15 cellular contexts compared by ENCODE assay signal in genomic region chr2:36480596-36480995, GRCh38.
"Had no signal": no experiment of that assay in that cellular context is flagged by ENCODE, and none has a peak within 500 bp of the region (broad histone marks: within the 10 kb centered on the region; RNA-seq: fewer than 3 reads in every experiment).

No MANE protein-coding gene starts in this region.

- H3K36me3 ChIP-seq: ovary had no signal

- DNase-seq: activated CD4-positive, alpha-beta T cell treated with anti-CD3 and anti-CD28 coated beads, Interleukin-2, amount 50 U/mL, for 48 hours; activated CD4-positive, CD25-positive, alpha-beta regulatory T cell treated with anti-CD3 and anti-CD28 coated beads, Interleukin-2, amount 50 U/mL, for 72 hours; activated CD8-positive, alpha-beta memory T cell treated with anti-CD3 and anti-CD28 coated beads, Interleukin-2, amount 10 ng/mL, durations not matched to agents 7 days and 5 days; activated T-cell treated with anti-CD3 and anti-CD28 coated beads, Interleukin-2, amount 50 U/mL, for 4 hours; aorta; endodermal cell; foreskin melanocyte; head of caudate nucleus; left colon; ovary; SW 1271 had no signal

- H3K27ac ChIP-seq: ovary, skin epidermis had no signal

- H3K27me3 Mint-ChIP-seq: activated CD8-positive, alpha-beta memory T cell treated with anti-CD3 and anti-CD28 coated beads, Interleukin-2, amount 10 ng/mL, durations not matched to agents 7 days and 5 days had no signal

- H3K27me3 ChIP-seq: ovary, tibial nerve had no signal

- FAIRE-seq: bronchial epithelial cell had no signal

- H3K4me3 Mint-ChIP-seq: activated CD8-positive, alpha-beta memory T cell treated with anti-CD3 and anti-CD28 coated beads, Interleukin-2, amount 10 ng/mL, durations not matched to agents 7 days and 5 days; activated T-cell treated with anti-CD3 and anti-CD28 coated beads, Interleukin-2, amount 50 U/mL, for 4 hours; endodermal cell had no signal

- ATAC-seq: activated CD8-positive, alpha-beta memory T cell treated with anti-CD3 and anti-CD28 coated beads, Interleukin-2, amount 10 ng/mL, durations not matched to agents 7 days and 5 days; activated T-cell treated with anti-CD3 and anti-CD28 coated beads, Interleukin-2, amount 50 U/mL, for 4 hours; esophagus mucosa; left colon had no signal

- H3K4me1 Mint-ChIP-seq: activated CD8-positive, alpha-beta memory T cell treated with anti-CD3 and anti-CD28 coated beads, Interleukin-2, amount 10 ng/mL, durations not matched to agents 7 days and 5 days; endodermal cell had no signal

- H3K27ac Mint-ChIP-seq: activated CD8-positive, alpha-beta memory T cell treated with anti-CD3 and anti-CD28 coated beads, Interleukin-2, amount 10 ng/mL, durations not matched to agents 7 days and 5 days; endodermal cell had no signal

- H3K4me3 ChIP-seq: ovary, skin epidermis, tibial nerve had no signal

- H3K9me3 ChIP-seq: ovary had no signal
